ENCODE assay signal across 22 cellular contexts in genomic region chr17:34626141-34626681, GRCh38. TPM values are rescaled to one million over a fixed set of nuclear protein-coding genes. Genes with fewer than 3 reads are reported as not detected.
A peak's percentile ranks its signal among the peaks of the same experiment; 100 is the strongest.
DNase-seq lines count a peak whose midpoint lies in the region; ATAC-seq and TF ChIP-seq lines count a peak whose summit lies in the region.
"Had no signal": no experiment of that assay in that cellular context is flagged by ENCODE, and none has a peak within 500 bp of the region (broad histone marks: within the 10 kb centered on the region; RNA-seq: fewer than 3 reads in every experiment).

No MANE protein-coding gene starts in this region.

- no peaks in the 10 kb centered on the region for H4K20me1 ChIP-seq in GM23248 (ENCODE audit: insufficient read depth)

- no peak overlapping the region for H3K27ac Mint-ChIP-seq in endodermal cell
- H3K27ac Mint-ChIP-seq: activated T-helper 2 cell treated with anti-CD3 and anti-CD28 coated beads, Interferon-gamma antibody, Interleukin-2, Interleukin-4, amounts not matched to agents 10 μg/mL and 5 μg/mL and 100 μg/mL, durations not matched to agents 14 hours and 24 hours and 36 hours; CD4-positive, alpha-beta T cell; immature natural killer cell; memory B cell; naive thymus-derived CD4-positive, alpha-beta T cell; stimulated activated effector memory CD8-positive, alpha-beta T cell treated with anti-CD3 and anti-CD28 coated beads, Interleukin-12 subunit alpha, Interleukin-12 subunit beta, amount 100 ng/mL, for 72 hours had no signal

- ATAC-seq in left colon (no peak), GM18858 (IDR thresholded peaks at IDR 0.05; ENCODE audit: unreplicated experiment) (no peak)
- ATAC-seq: activated CD4-positive, CD25-positive, alpha-beta regulatory T cell treated with anti-CD3 and anti-CD28 coated beads, Interleukin-2, amount 50 U/mL, for 24 hours; naive thymus-derived CD4-positive, alpha-beta T cell; stimulated activated effector memory CD8-positive, alpha-beta T cell treated with anti-CD3 and anti-CD28 coated beads, Interleukin-12 subunit alpha, Interleukin-12 subunit beta, amount 100 ng/mL, for 72 hours had no signal

- peak; percentile 33 for DNase-seq in Daoy (ENCODE audit: low read depth)
- DNase-seq in GM23248: peak; percentile 8
- peak; percentile 87 for DNase-seq in endodermal cell
- peak; percentile 31 for DNase-seq in mucosa of gallbladder (ENCODE audit: low spot score)
- no peak for DNase-seq in left colon
- no peak for DNase-seq in cerebellar cortex (ENCODE audit: low spot score)
- DNase-seq: CD4-positive, alpha-beta T cell; DMS53; heart left ventricle; immature natural killer cell; naive thymus-derived CD4-positive, alpha-beta T cell; NCI-H1417 treated with DMSO at 0.1 percent for 48 hours; sigmoid colon had no signal

- 15 to 16% methylated on average over 45 to 47 of the region's 52 CpGs for WGBS in GM23248 (ENCODE audit: low coverage in 1 of 2, low lambda C conversion rate in 2 of 2, missing lambda C conversion rate in 2 of 2), 2 experiments
- WGBS in endodermal cell (ENCODE audit: insufficient coverage in 1 of 2, insufficient read length in 1 of 2), 2 experiments: 68 to 81% methylated on average over 26 to 52 of the region's 52 CpGs

- H3K79me2 ChIP-seq in GM23248 (ENCODE audit: insufficient read depth): no peaks in the 10 kb centered on the region

- no peaks in the 10 kb centered on the region for H3K36me3 ChIP-seq in GM23248 (ENCODE audit: low read depth)
- no peaks in the 10 kb centered on the region for H3K36me3 ChIP-seq in endodermal cell (ENCODE audit: control insufficient read depth, insufficient read depth, low read length)
- H3K36me3 ChIP-seq: heart left ventricle, sigmoid colon had no signal

- H3K9me3 Mint-ChIP-seq in endodermal cell: no peaks in the 10 kb centered on the region
- H3K9me3 Mint-ChIP-seq: activated T-helper 2 cell treated with anti-CD3 and anti-CD28 coated beads, Interferon-gamma antibody, Interleukin-2, Interleukin-4, amounts not matched to agents 10 μg/mL and 5 μg/mL and 100 μg/mL, durations not matched to agents 14 hours and 24 hours and 36 hours; brain; CD4-positive, alpha-beta T cell; immature natural killer cell; memory B cell; naive thymus-derived CD4-positive, alpha-beta T cell; stimulated activated effector memory CD8-positive, alpha-beta T cell treated with anti-CD3 and anti-CD28 coated beads, Interleukin-12 subunit alpha, Interleukin-12 subunit beta, amount 100 ng/mL, for 72 hours had no signal

- intact Hi-C loops in left colon (cut with DNase I, micrococcal nuclease): no loop called here

- no peak overlapping the region for H3K4me3 ChIP-seq in GM23248
- no peak overlapping the region for H3K4me3 ChIP-seq in endodermal cell (ENCODE audit: low read length)
- H3K4me3 ChIP-seq: heart left ventricle, sigmoid colon had no signal

- H3K4me2 ChIP-seq in GM23248 (ENCODE audit: unreplicated experiment): no peak overlapping the region

- no peak overlapping the region for H3K9ac ChIP-seq in GM23248
- H3K9ac ChIP-seq in endodermal cell (ENCODE audit: extremely low read depth, low read length, poor library complexity, severe bottlenecking): no peak overlapping the region

- H3K36me3 Mint-ChIP-seq in endodermal cell (ENCODE audit: low read depth): no peaks in the 10 kb centered on the region
- H3K36me3 Mint-ChIP-seq: brain; immature natural killer cell; memory B cell; stimulated activated effector memory CD8-positive, alpha-beta T cell treated with anti-CD3 and anti-CD28 coated beads, Interleukin-12 subunit alpha, Interleukin-12 subunit beta, amount 100 ng/mL, for 72 hours had no signal

- H3K27me3 Mint-ChIP-seq in endodermal cell (ENCODE audit: insufficient read depth): peaks cover 45% of the 10 kb centered on the region

- peak; percentile 50 for TF ChIP-seq CTCF in endodermal cell (conservative IDR thresholded peaks at IDR 0.05)

- peaks cover 19% of the 10 kb centered on the region for H3K4me1 Mint-ChIP-seq in endodermal cell
- H3K4me1 Mint-ChIP-seq: immature natural killer cell; memory B cell; stimulated activated effector memory CD8-positive, alpha-beta T cell treated with anti-CD3 and anti-CD28 coated beads, Interleukin-12 subunit alpha, Interleukin-12 subunit beta, amount 100 ng/mL, for 72 hours had no signal

- H3K9me3 ChIP-seq in GM23248 (ENCODE audit: low read depth) (no peaks in the 10 kb centered on the region), endodermal cell (ENCODE audit: control insufficient read depth, low read length) (no peaks in the 10 kb centered on the region)
- H3K9me3 ChIP-seq: heart left ventricle, sigmoid colon had no signal

- H3K27me3 ChIP-seq in GM23248 (replicated peaks; ENCODE audit: insufficient read depth) (no peaks in the 10 kb centered on the region; the same call in 1 of the 2 replicates), endodermal cell (ENCODE audit: control insufficient read depth, insufficient read depth, low read length, poor library complexity, severe bottlenecking) (peaks cover 13% of the 10 kb centered on the region)

- in situ Hi-C loops in GM23248 (cut with MboI): no loop called here

- H2AFZ ChIP-seq in GM23248: no peak overlapping the region

- H3K4me3 Mint-ChIP-seq in endodermal cell: no peak overlapping the region
- H3K4me3 Mint-ChIP-seq: brain; CD4-positive, alpha-beta T cell; memory B cell; stimulated activated effector memory CD8-positive, alpha-beta T cell treated with anti-CD3 and anti-CD28 coated beads, Interleukin-12 subunit alpha, Interleukin-12 subunit beta, amount 100 ng/mL, for 72 hours had no signal

- H3K4me1 ChIP-seq in GM23248 (ENCODE audit: insufficient read depth): no peaks in the 10 kb centered on the region
- H3K4me1 ChIP-seq in endodermal cell (ENCODE audit: control insufficient read depth, insufficient read depth, low read length): no peaks in the 10 kb centered on the region

- H3K27ac ChIP-seq in GM23248: no peak overlapping the region
- no peak overlapping the region for H3K27ac ChIP-seq in endodermal cell (ENCODE audit: low read depth, low read length)
- H3K27ac ChIP-seq: heart left ventricle, RWPE1, sigmoid colon had no signal

- no peaks in the 10 kb centered on the region for H3K9me2 ChIP-seq in GM23248 (ENCODE audit: insufficient read depth)

- H3F3A ChIP-seq in GM23248 (ENCODE audit: insufficient read depth): no peaks in the 10 kb centered on the region

RNA-seq across cellular contexts. Expression of gene TMEM132E, which starts 46.8 kb away (rescaled TPM):
- total RNA-seq in Daoy (2014; rRNA removed; shearing (Covaris generic)): not detected in 2 replicates
- 0.11 TPM in 1 of 2 replicates, not detected in the other for total RNA-seq in GM23248 (2014; rRNA removed; shearing (Covaris generic))
- not detected in 2 replicates for polyA plus RNA-seq in GM23248 (2016; fragmentation: Nextera tagmentation; extraction: Ambion mirVana)
- total RNA-seq in endodermal cell (under 1 TPM in 1 of 2 donors, not detected in 1; 0.15 TPM), mucosa of gallbladder (0.23 TPM), left colon (not detected)
- 1.1 TPM for polyA plus RNA-seq in endodermal cell (2013, experiment 1 of 2)
- 0.83 TPM for polyA plus RNA-seq in endodermal cell (2013, experiment 2 of 2)
- total RNA-seq: activated T-helper 2 cell treated with anti-CD3 and anti-CD28 coated beads, Interferon-gamma antibody, Interleukin-2, Interleukin-4, amounts not matched to agents 10 μg/mL and 5 μg/mL and 100 μg/mL, durations not matched to agents 14 hours and 24 hours and 36 hours; MCF 10A; osteocyte; sigmoid colon had no signal

Comparison
In these comparisons a context has a peak if more than half of its experiments do, and no peak if none do; other contexts are left out.
1. DNase-seq: peak in Daoy (single experiment), GM23248 (single experiment), endodermal cell (single experiment) and mucosa of gallbladder (single experiment); none in left colon (0 of 2) and cerebellar cortex (single experiment).